ENCODE assay signal across 13 cellular contexts in the genomic region with DNA sequence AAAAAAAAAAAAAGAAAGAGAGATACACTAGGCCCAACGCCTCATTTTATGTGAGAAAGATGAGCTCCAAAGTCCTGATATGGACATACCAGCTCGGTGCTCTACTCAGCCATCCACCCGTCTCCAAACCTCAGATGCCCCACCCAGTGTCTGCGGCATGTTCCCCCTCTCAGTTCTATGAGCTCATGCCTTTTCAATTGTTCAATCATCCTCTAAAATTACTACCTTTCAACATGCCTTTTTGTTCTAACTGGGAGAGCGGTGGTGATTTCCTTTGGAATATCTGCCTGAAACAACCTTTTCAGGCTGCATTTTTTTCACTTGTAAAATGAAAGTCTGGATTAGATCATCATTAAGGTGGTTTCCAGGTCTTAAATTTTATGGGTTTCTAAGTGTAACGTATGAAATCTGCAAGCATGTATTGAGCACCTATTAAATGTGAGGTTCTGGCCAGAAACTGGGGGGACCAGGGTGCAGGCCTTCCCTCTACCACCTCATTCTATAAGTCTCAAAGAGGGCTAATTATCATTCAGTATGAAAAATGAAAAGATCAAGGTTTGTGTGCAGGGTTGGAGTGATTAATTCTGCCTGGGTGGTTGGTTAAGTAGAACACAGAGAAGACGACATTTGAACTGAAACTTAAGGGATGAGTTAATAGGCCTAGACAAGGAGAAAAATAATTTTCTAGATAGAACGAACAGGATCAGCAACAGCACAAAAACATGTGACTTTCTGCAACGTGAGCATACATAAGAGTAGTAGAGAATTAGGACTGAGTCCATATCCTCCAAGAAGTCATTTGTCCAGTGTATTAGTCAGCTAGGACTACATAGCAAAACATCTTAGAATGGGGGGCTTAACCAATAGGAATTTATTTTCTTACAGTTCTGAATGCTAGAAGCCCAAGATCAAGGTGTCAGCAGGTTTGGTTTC.
DNase-seq lines count a peak whose midpoint lies in the region; ATAC-seq, FAIRE-seq and TF ChIP-seq lines count a peak whose summit lies in the region.
"Had no signal": no experiment of that assay in that cellular context is flagged by ENCODE, and none has a peak within 500 bp of the region (broad histone marks: within the 10 kb centered on the region; RNA-seq: fewer than 3 reads in every experiment).

No MANE protein-coding gene starts in this region.

- H3K79me2 ChIP-seq in endothelial cell of umbilical vein (ENCODE audit: control insufficient read depth, insufficient read depth, low read length), result no peaks in the 10 kb centered on the region

- dilution Hi-C loops in endothelial cell of umbilical vein (cut with MboI; ENCODE audit: extremely low pct_ligation_motif_present, low sequenced_read_pairs), result no loop called here

- ATAC-seq in stimulated activated effector memory CD8-positive, alpha-beta T cell treated with anti-CD3 and anti-CD28 coated beads, Interleukin-12 subunit alpha, Interleukin-12 subunit beta, amount 100 ng/mL, for 72 hours, result peak; percentile 73
- ATAC-seq in Right ventricle myocardium superior (ENCODE audit: poor library complexity), result no peak

- no peak for TF ChIP-seq POLR2A in endothelial cell of umbilical vein (IDR thresholded peaks at IDR 0.05; ENCODE audit: low read depth, low read length)

- no peak overlapping the region for H3K4me2 ChIP-seq in endothelial cell of umbilical vein (ENCODE audit: insufficient read depth, low read length)

- H3K4me3 Mint-ChIP-seq in activated CD4-positive, alpha-beta memory T cell treated with anti-CD3 and anti-CD28 coated beads for 36 hours, result no peak overlapping the region
- H3K4me3 Mint-ChIP-seq in activated CD4-positive, alpha-beta memory T cell treated with anti-CD3 and anti-CD28 coated beads, Interleukin-2, amount 10 ng/mL, durations not matched to agents 7 days and 5 days, result no peak overlapping the region
- peak overlapping the region; percentile 55 for H3K4me3 Mint-ChIP-seq in stimulated activated effector memory CD8-positive, alpha-beta T cell treated with anti-CD3 and anti-CD28 coated beads, Interleukin-12 subunit alpha, Interleukin-12 subunit beta, amount 100 ng/mL, for 72 hours

- H3K27me3 Mint-ChIP-seq in activated CD4-positive, alpha-beta memory T cell treated with anti-CD3 and anti-CD28 coated beads for 36 hours, result no peaks in the 10 kb centered on the region
- no peaks in the 10 kb centered on the region for H3K27me3 Mint-ChIP-seq in activated CD4-positive, alpha-beta memory T cell treated with anti-CD3 and anti-CD28 coated beads, Interleukin-2, amount 10 ng/mL, durations not matched to agents 7 days and 5 days

- peaks cover 44% of the 10 kb centered on the region for H3K4me1 ChIP-seq in endothelial cell of umbilical vein (ENCODE audit: control insufficient read depth, extremely low read depth, insufficient read depth, low read length)
- H3K4me1 ChIP-seq: HAP-1 had no signal

- peak overlapping the region; percentile 68 for H3K27ac Mint-ChIP-seq in activated CD4-positive, alpha-beta memory T cell treated with anti-CD3 and anti-CD28 coated beads for 36 hours
- H3K27ac Mint-ChIP-seq in activated CD4-positive, alpha-beta memory T cell treated with anti-CD3 and anti-CD28 coated beads, Interleukin-2, amount 10 ng/mL, durations not matched to agents 7 days and 5 days, result no peak overlapping the region
- peak overlapping the region; percentile 82 for H3K27ac Mint-ChIP-seq in stimulated activated effector memory CD8-positive, alpha-beta T cell treated with anti-CD3 and anti-CD28 coated beads, Interleukin-12 subunit alpha, Interleukin-12 subunit beta, amount 100 ng/mL, for 72 hours

- H3K9me1 ChIP-seq in endothelial cell of umbilical vein (replicated peaks; ENCODE audit: control insufficient read depth, extremely low read depth, insufficient read depth, low read length), result no peaks in the 10 kb centered on the region

- intact Hi-C loops in activated CD4-positive, alpha-beta memory T cell treated with anti-CD3 and anti-CD28 coated beads for 36 hours (cut with micrococcal nuclease), result loop anchor here (2.0 to 5.0 kb wide), 3 partner anchors 52 to 261 kb away; partner anchors contain the start of genes GLS and NEMP2
- intact Hi-C loops in endothelial cell of umbilical vein (cut with micrococcal nuclease) (loop anchor here (5.0 kb wide), 1 partner anchor 111 kb away; no protein-coding TSS in a partner anchor), Right ventricle myocardium superior (cut with DNase I) (no loop called here)

- no peaks in the 10 kb centered on the region for H4K20me1 ChIP-seq in endothelial cell of umbilical vein (replicated peaks; ENCODE audit: control insufficient read depth, extremely low read depth, insufficient read depth, low read length)

- H3K4me1 Mint-ChIP-seq in activated CD4-positive, alpha-beta memory T cell treated with anti-CD3 and anti-CD28 coated beads for 36 hours (ENCODE audit: low read depth), result peaks cover 50% of the 10 kb centered on the region
- H3K4me1 Mint-ChIP-seq in activated CD4-positive, alpha-beta memory T cell treated with anti-CD3 and anti-CD28 coated beads, Interleukin-2, amount 10 ng/mL, durations not matched to agents 7 days and 5 days, result peaks cover 20% of the 10 kb centered on the region
- H3K4me1 Mint-ChIP-seq in stimulated activated effector memory CD8-positive, alpha-beta T cell treated with anti-CD3 and anti-CD28 coated beads, Interleukin-12 subunit alpha, Interleukin-12 subunit beta, amount 100 ng/mL, for 72 hours, result peaks cover 49% of the 10 kb centered on the region

- H3K36me3 ChIP-seq in endothelial cell of umbilical vein (ENCODE audit: control insufficient read depth in 2 of 2, extremely low read depth in 1 of 2, insufficient read depth in 2 of 2, low read length in 2 of 2), result no peaks in the 10 kb centered on the region
- H3K36me3 ChIP-seq: HAP-1 had no signal

- POLR2A ChIA-PET in activated CD4-positive, alpha-beta memory T cell treated with anti-CD3 and anti-CD28 coated beads for 36 hours (lab: Charles Lee), result interaction anchor here (0.9 to 1.0 kb wide), 3 partner anchors 17 to 115 kb away, joined by 3 to 4 read pairs (median 3); no protein-coding TSS in a partner anchor
- POLR2A ChIA-PET in activated CD4-positive, alpha-beta memory T cell treated with anti-CD3 and anti-CD28 coated beads, Interleukin-2, amount 10 ng/mL, durations not matched to agents 7 days and 5 days (lab: Charles Lee), result no interaction called here
- POLR2A ChIA-PET in endothelial cell of umbilical vein (lab: Charles Lee), result no interaction called here

- no peaks in the 10 kb centered on the region for H3K9me3 ChIP-seq in endothelial cell of umbilical vein (replicated peaks; ENCODE audit: control insufficient read depth, insufficient read depth, low read length)
- H3K9me3 ChIP-seq: HAP-1 had no signal

- no peak for TF ChIP-seq CTCF in endothelial cell of umbilical vein (IDR thresholded peaks at IDR 0.05; ENCODE audit: extremely low read depth in 1 of 2, insufficient read depth in 1 of 2, low read depth in 1 of 2, low read length in 2 of 2)

- FAIRE-seq in endothelial cell of umbilical vein (lab: Jason Lieb, UNC), result no peak

- peak overlapping the region; percentile 54 for H2AFZ ChIP-seq in endothelial cell of umbilical vein (ENCODE audit: low read depth, low read length)

- H3K9ac ChIP-seq in endothelial cell of umbilical vein (replicated peaks; ENCODE audit: extremely low read depth, insufficient read depth, low read length), result no peak overlapping the region

- no peaks in the 10 kb centered on the region for H3K9me3 Mint-ChIP-seq in activated CD4-positive, alpha-beta memory T cell treated with anti-CD3 and anti-CD28 coated beads for 36 hours
- no peaks in the 10 kb centered on the region for H3K9me3 Mint-ChIP-seq in activated CD4-positive, alpha-beta memory T cell treated with anti-CD3 and anti-CD28 coated beads, Interleukin-2, amount 10 ng/mL, durations not matched to agents 7 days and 5 days
- H3K9me3 Mint-ChIP-seq in stimulated activated effector memory CD8-positive, alpha-beta T cell treated with anti-CD3 and anti-CD28 coated beads, Interleukin-12 subunit alpha, Interleukin-12 subunit beta, amount 100 ng/mL, for 72 hours, result no peaks in the 10 kb centered on the region

- BruUV-seq in endothelial cell of umbilical vein (replicated peaks; lab: Mats Ljungman, UMichigan), result no TSS peak

- H3K36me3 Mint-ChIP-seq in activated CD4-positive, alpha-beta memory T cell treated with anti-CD3 and anti-CD28 coated beads for 36 hours, result no peaks in the 10 kb centered on the region
- H3K36me3 Mint-ChIP-seq in activated CD4-positive, alpha-beta memory T cell treated with anti-CD3 and anti-CD28 coated beads, Interleukin-2, amount 10 ng/mL, durations not matched to agents 7 days and 5 days (ENCODE audit: low read depth), result no peaks in the 10 kb centered on the region
- peaks cover 11% of the 10 kb centered on the region for H3K36me3 Mint-ChIP-seq in stimulated activated effector memory CD8-positive, alpha-beta T cell treated with anti-CD3 and anti-CD28 coated beads, Interleukin-12 subunit alpha, Interleukin-12 subunit beta, amount 100 ng/mL, for 72 hours

- peak; percentile 43 for DNase-seq in activated CD4-positive, alpha-beta memory T cell treated with anti-CD3 and anti-CD28 coated beads for 36 hours
- DNase-seq in activated CD4-positive, alpha-beta memory T cell treated with anti-CD3 and anti-CD28 coated beads, Interleukin-2, amount 10 ng/mL, durations not matched to agents 7 days and 5 days, result no peak
- peak; percentile 92 for DNase-seq in NCI-H69 (lab: John Stamatoyannopoulos, UW)
- no peak for DNase-seq in endothelial cell of umbilical vein (ENCODE audit: low read depth, low spot score)
- DNase-seq in stimulated activated effector memory CD8-positive, alpha-beta T cell treated with anti-CD3 and anti-CD28 coated beads, Interleukin-12 subunit alpha, Interleukin-12 subunit beta, amount 100 ng/mL, for 72 hours (ENCODE audit: low spot score in 2 of 2), result no peak
- DNase-seq in Right ventricle myocardium superior, result no peak
- no peak for DNase-seq in inferior parietal cortex (ENCODE audit: extremely low spot score)
- DNase-seq in activated CD4-positive, alpha-beta T cell treated with anti-CD3 and anti-CD28 coated beads, Interleukin-2, amount 50 U/mL, for 48 hours, result no peak
- DNase-seq: KG1, NCI-H1694, NCI-H82, substantia nigra had no signal

- no peak overlapping the region for H3K4me3 ChIP-seq in endothelial cell of umbilical vein (replicated peaks in 1 of 3; ENCODE audit: insufficient read depth in 1 of 3, low read depth in 1 of 3, low read length in 3 of 3)
- H3K4me3 ChIP-seq: HAP-1 had no signal

- CTCF ChIA-PET in activated CD4-positive, alpha-beta memory T cell treated with anti-CD3 and anti-CD28 coated beads for 36 hours (lab: Charles Lee), result interaction anchor here (1.1 to 3.4 kb wide), 2 partner anchors 12 to 57 kb away, joined by 3 to 18 read pairs; no protein-coding TSS in a partner anchor
- CTCF ChIA-PET in activated CD4-positive, alpha-beta memory T cell treated with anti-CD3 and anti-CD28 coated beads, Interleukin-2, amount 10 ng/mL, durations not matched to agents 7 days and 5 days (lab: Charles Lee), result interaction anchor here (0.6 to 1.3 kb wide), 3 partner anchors 9 to 275 kb away, joined by 3 to 7 read pairs (median 3); no protein-coding TSS in a partner anchor
- CTCF ChIA-PET in endothelial cell of umbilical vein (lab: Charles Lee), result interaction anchor here (0.6 to 3.5 kb wide), 3 partner anchors 8 to 1030 kb away, joined by 3 to 18 read pairs (median 12); partner anchors contain the start of gene OSGEPL1

- H3K27ac ChIP-seq in endothelial cell of umbilical vein (ENCODE audit: insufficient read depth, low read depth, low read length), result peak overlapping the region; percentile 92

- no peaks in the 10 kb centered on the region for H3K27me3 ChIP-seq in endothelial cell of umbilical vein (ENCODE audit: control insufficient read depth in 2 of 2, insufficient read depth in 2 of 2, low read length in 2 of 2)

Comparison
In these comparisons a context has a peak if more than half of its experiments do, and no peak if none do; other contexts are left out.
1. DNase-seq: peak in activated CD4-positive, alpha-beta memory T cell treated with anti-CD3 and anti-CD28 coated beads for 36 hours (single experiment) and NCI-H69 (single experiment); none in activated CD4-positive, alpha-beta memory T cell treated with anti-CD3 and anti-CD28 coated beads, Interleukin-2, amount 10 ng/mL, durations not matched to agents 7 days and 5 days (single experiment), endothelial cell of umbilical vein (single experiment), stimulated activated effector memory CD8-positive, alpha-beta T cell treated with anti-CD3 and anti-CD28 coated beads, Interleukin-12 subunit alpha, Interleukin-12 subunit beta, amount 100 ng/mL, for 72 hours (0 of 2), Right ventricle myocardium superior (single experiment), inferior parietal cortex (single experiment) and activated CD4-positive, alpha-beta T cell treated with anti-CD3 and anti-CD28 coated beads, Interleukin-2, amount 50 U/mL, for 48 hours (0 of 2).